ENCODE assay signal across 1 cellular context in the genomic region with DNA sequence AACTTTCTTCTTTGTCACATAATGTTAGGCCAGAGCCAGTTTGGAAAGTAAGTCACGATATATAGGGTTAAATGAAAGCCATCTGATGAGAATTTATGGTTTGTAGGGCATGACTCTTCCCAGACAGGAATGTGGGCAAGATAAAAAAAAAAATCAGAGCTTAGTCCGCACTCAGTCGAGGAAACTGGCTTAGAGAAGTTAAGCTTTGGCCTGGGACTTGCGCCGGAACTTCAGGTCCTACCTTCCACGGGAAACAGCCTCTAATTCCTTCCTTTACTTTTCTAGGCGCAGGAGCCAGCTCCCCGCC.
TF ChIP-seq lines count a peak whose summit lies in the region.

No MANE protein-coding gene starts in this region.

TF ChIP-seq in K562, 482 proteins besides CTCF, POLR2A, EP300 and RAD21:
- TF ChIP-seq, protein P1, sequence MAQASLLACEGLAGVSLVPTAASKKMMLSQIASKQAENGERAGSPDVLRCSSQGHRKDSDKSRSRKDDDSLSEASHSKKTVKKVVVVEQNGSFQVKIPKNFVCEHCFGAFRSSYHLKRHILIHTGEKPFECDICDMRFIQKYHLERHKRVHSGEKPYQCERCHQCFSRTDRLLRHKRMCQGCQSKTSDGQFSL (CRISPR knock-in tag; IDR thresholded peaks at IDR 0.05): no peak
- TF ChIP-seq, protein P1 (tag; IDR thresholded peaks at IDR 0.05): 0 out of 4 replicates have a peak, but pooled peaks of 1 of the 2 experiments have one; percentile 36
- TF ChIP-seq KLF13 (tag; IDR thresholded peaks at IDR 0.05; ENCODE audit: borderline replicate concordance, low read depth) (no peak), KAT7 (CRISPR knock-in tag; IDR thresholded peaks at IDR 0.05; ENCODE audit: borderline replicate concordance) (0 out of 2 replicates have a peak, but pooled peaks have one; percentile 20)
